30 cellular contexts compared by ENCODE assay signal in the genomic region with DNA sequence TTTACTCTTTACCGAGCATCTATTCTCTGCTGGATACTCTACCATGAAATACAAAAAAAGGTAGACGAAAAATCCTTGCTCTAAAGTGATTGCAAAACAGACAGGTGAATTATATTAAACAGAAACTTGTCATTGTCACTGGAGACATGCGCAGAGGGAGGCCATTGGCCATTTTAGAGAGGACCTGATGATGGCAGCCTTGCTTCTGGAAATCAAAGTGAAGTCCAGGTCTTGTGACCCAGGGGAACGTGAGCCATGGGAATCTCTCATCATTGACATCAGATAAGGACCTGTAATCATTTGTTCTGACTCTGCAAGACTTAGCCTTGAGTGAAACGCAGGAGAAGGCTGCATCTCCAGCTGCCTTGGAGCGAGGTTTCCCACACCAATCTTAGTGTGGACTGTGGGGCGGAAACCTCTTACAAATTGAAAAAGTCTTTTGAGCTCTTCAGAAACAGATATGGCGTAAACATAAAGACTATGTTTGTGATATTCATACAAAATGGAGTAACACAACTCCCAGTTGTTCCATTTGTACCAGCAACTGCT.
"Had no signal": no experiment of that assay in that cellular context is flagged by ENCODE, and none has a peak within 500 bp of the region (broad histone marks: within the 10 kb centered on the region; RNA-seq: fewer than 3 reads in every experiment).

No MANE protein-coding gene starts in this region.

- ATAC-seq: heart right ventricle; left colon; mucosa of descending colon; natural killer cell treated with Interleukin-12 subunit alpha and Interleukin-12 subunit beta and Interleukin-15 and Interleukin-18, amount 100 ng/mL, for 72 hours; sciatic nerve; stimulated activated effector memory CD8-positive, alpha-beta T cell treated with anti-CD3 and anti-CD28 coated beads, Interleukin-12 subunit alpha, Interleukin-12 subunit beta, amount 100 ng/mL, for 72 hours had no signal

- DNase-seq: effector CD8-positive, alpha-beta T cell; endodermal cell; esophagus squamous epithelium; foreskin melanocyte; glutamatergic neuron; heart right ventricle; hippocampal formation; islet precursor cell; kidney glomerular epithelial cell; left colon; mucosa of descending colon; naive B cell; stimulated activated CD4-positive, alpha-beta T cell treated with anti-CD3 and anti-CD28 coated beads, Interleukin-2, amount 100 ng/mL, for 24 hours; stimulated activated CD4-positive, alpha-beta T cell treated with anti-CD3 and anti-CD28 coated beads, Interleukin-4, amount 100 ng/mL, for 24 hours; stimulated activated naive CD4-positive, alpha-beta T cell treated with Interleukin-2 at 50 U/mL for 16 hours; stomach; thyroid gland had no signal

- H3K4me1 ChIP-seq: esophagus squamous epithelium, heart right ventricle, parathyroid adenoma, stomach, thyroid gland, vagina had no signal

- H3K4me3 Mint-ChIP-seq: dendritic cell treated with granulocyte-macrophage colony-stimulating factor and Interleukin-4, amounts not matched to agents 40 ng/mL and 50 ng/mL, for 4 days; endodermal cell; memory B cell; mesothelial cell of epicardium; naive B cell; natural killer cell treated with Interleukin-12 subunit alpha and Interleukin-12 subunit beta and Interleukin-15 and Interleukin-18, amount 100 ng/mL, for 72 hours; neural crest cell; stimulated activated effector memory CD8-positive, alpha-beta T cell treated with anti-CD3 and anti-CD28 coated beads, Interleukin-12 subunit alpha, Interleukin-12 subunit beta, amount 100 ng/mL, for 72 hours had no signal

- H3K9ac ChIP-seq: parathyroid adenoma had no signal

- H3K27me3 ChIP-seq: thyroid gland, vagina had no signal

- H3K9me3 Mint-ChIP-seq: dendritic cell treated with granulocyte-macrophage colony-stimulating factor and Interleukin-4, amounts not matched to agents 40 ng/mL and 50 ng/mL, for 4 days; endodermal cell; memory B cell; mesothelial cell of epicardium; natural killer cell treated with Interleukin-12 subunit alpha and Interleukin-12 subunit beta and Interleukin-15 and Interleukin-18, amount 100 ng/mL, for 72 hours; neural crest cell; stimulated activated effector memory CD8-positive, alpha-beta T cell treated with anti-CD3 and anti-CD28 coated beads, Interleukin-12 subunit alpha, Interleukin-12 subunit beta, amount 100 ng/mL, for 72 hours had no signal

- H3K79me2 ChIP-seq: parathyroid adenoma had no signal

- H2AFZ ChIP-seq: parathyroid adenoma had no signal

- H3K9me3 ChIP-seq: esophagus squamous epithelium, heart right ventricle, mucosa of descending colon, stomach, thyroid gland, vagina had no signal

- H3K27me3 Mint-ChIP-seq: progenitor cell of endocrine pancreas had no signal

- H3K4me1 Mint-ChIP-seq: memory B cell; naive B cell; neural crest cell; stimulated activated effector memory CD8-positive, alpha-beta T cell treated with anti-CD3 and anti-CD28 coated beads, Interleukin-12 subunit alpha, Interleukin-12 subunit beta, amount 100 ng/mL, for 72 hours had no signal

- H3K36me3 ChIP-seq: esophagus squamous epithelium, heart right ventricle, stomach, thyroid gland, vagina had no signal

- H3K4me3 ChIP-seq: esophagus squamous epithelium, heart right ventricle, lung, mucosa of descending colon, stomach, thyroid gland, vagina had no signal

- H3K27ac ChIP-seq: esophagus squamous epithelium, heart right ventricle, parathyroid adenoma, stomach, thyroid gland, vagina had no signal

- FAIRE-seq: colon, endothelial cell of umbilical vein had no signal

- H3K36me3 Mint-ChIP-seq: memory B cell; mesothelial cell of epicardium; natural killer cell treated with Interleukin-12 subunit alpha and Interleukin-12 subunit beta and Interleukin-15 and Interleukin-18, amount 100 ng/mL, for 72 hours; stimulated activated effector memory CD8-positive, alpha-beta T cell treated with anti-CD3 and anti-CD28 coated beads, Interleukin-12 subunit alpha, Interleukin-12 subunit beta, amount 100 ng/mL, for 72 hours had no signal

- H3K27ac Mint-ChIP-seq: endodermal cell; memory B cell; naive B cell; natural killer cell treated with Interleukin-12 subunit alpha and Interleukin-12 subunit beta and Interleukin-15 and Interleukin-18, amount 100 ng/mL, for 72 hours; progenitor cell of endocrine pancreas; stimulated activated effector memory CD8-positive, alpha-beta T cell treated with anti-CD3 and anti-CD28 coated beads, Interleukin-12 subunit alpha, Interleukin-12 subunit beta, amount 100 ng/mL, for 72 hours had no signal
